ENCODE assay signal across 18 cellular contexts in genomic region chr9:135000647-135001245, GRCh38.
"Had no signal": no experiment of that assay in that cellular context is flagged by ENCODE, and none has a peak within 500 bp of the region (broad histone marks: within the 10 kb centered on the region; RNA-seq: fewer than 3 reads in every experiment).

No MANE protein-coding gene starts in this region.

- H3K4me3 ChIP-seq: ascending aorta, hepatocyte, mucosa of descending colon, skin epidermis, suprapubic skin had no signal

- ATAC-seq: esophagus mucosa; left lobe of liver; mucosa of descending colon; naive thymus-derived CD8-positive, alpha-beta T cell; T-cell had no signal

- H3K27me3 Mint-ChIP-seq: activated naive CD8-positive, alpha-beta T cell treated with anti-CD3 and anti-CD28 coated beads, Interleukin-2, amount 10 ng/mL, durations not matched to agents 7 days and 5 days had no signal

- H3K36me3 Mint-ChIP-seq: activated naive CD8-positive, alpha-beta T cell treated with anti-CD3 and anti-CD28 coated beads, Interleukin-2, amount 10 ng/mL, durations not matched to agents 7 days and 5 days; T-cell had no signal

- H3K27ac Mint-ChIP-seq: activated naive CD8-positive, alpha-beta T cell treated with anti-CD3 and anti-CD28 coated beads, Interleukin-2, amount 10 ng/mL, durations not matched to agents 7 days and 5 days; naive thymus-derived CD8-positive, alpha-beta T cell; stimulated activated naive CD8-positive, alpha-beta T cell treated with anti-CD3 and anti-CD28 coated beads, Interleukin-15, Interleukin-2, amounts not matched to agents 100 ng/mL and 50 ng/mL, for 24 hours; T-cell had no signal

- H3K27me3 ChIP-seq: ascending aorta, hepatocyte had no signal

- H3K9me3 ChIP-seq: ascending aorta, suprapubic skin had no signal

- H3K4me1 Mint-ChIP-seq: activated naive CD8-positive, alpha-beta T cell treated with anti-CD3 and anti-CD28 coated beads, Interleukin-2, amount 10 ng/mL, durations not matched to agents 7 days and 5 days; naive thymus-derived CD8-positive, alpha-beta T cell; T-cell had no signal

- DNase-seq: activated CD4-positive, alpha-beta T cell treated with anti-CD3 and anti-CD28 coated beads, Interleukin-2, amount 50 U/mL, for 1 hour; activated CD8-positive, alpha-beta memory T cell treated with anti-CD3 and anti-CD28 coated beads for 24 hours; activated naive CD8-positive, alpha-beta T cell treated with anti-CD3 and anti-CD28 coated beads, Interleukin-2, amount 10 ng/mL, durations not matched to agents 7 days and 5 days; mammary epithelial cell; mucosa of descending colon; naive thymus-derived CD8-positive, alpha-beta T cell; stimulated activated CD4-positive, alpha-beta T cell treated with anti-CD3 and anti-CD28 coated beads, Interleukin-4, amount 100 ng/mL, for 4 hours; stimulated activated CD8-positive, alpha-beta memory T cell treated with anti-CD3 and anti-CD28 coated beads, Interleukin-4, amount 100 ng/mL, for 48 hours; T-cell; T-helper 9 cell; trophoblast cell had no signal

- H3K4me3 Mint-ChIP-seq: activated naive CD8-positive, alpha-beta T cell treated with anti-CD3 and anti-CD28 coated beads, Interleukin-2, amount 10 ng/mL, durations not matched to agents 7 days and 5 days; naive thymus-derived CD8-positive, alpha-beta T cell; stimulated activated naive CD8-positive, alpha-beta T cell treated with anti-CD3 and anti-CD28 coated beads, Interleukin-15, Interleukin-2, amounts not matched to agents 100 ng/mL and 50 ng/mL, for 24 hours; T-cell had no signal

- H3K27ac ChIP-seq: ascending aorta, hepatocyte, skin epidermis, suprapubic skin had no signal

- H3K4me1 ChIP-seq: ascending aorta had no signal
